1 cellular context compared by ENCODE assay signal in the genomic region with DNA sequence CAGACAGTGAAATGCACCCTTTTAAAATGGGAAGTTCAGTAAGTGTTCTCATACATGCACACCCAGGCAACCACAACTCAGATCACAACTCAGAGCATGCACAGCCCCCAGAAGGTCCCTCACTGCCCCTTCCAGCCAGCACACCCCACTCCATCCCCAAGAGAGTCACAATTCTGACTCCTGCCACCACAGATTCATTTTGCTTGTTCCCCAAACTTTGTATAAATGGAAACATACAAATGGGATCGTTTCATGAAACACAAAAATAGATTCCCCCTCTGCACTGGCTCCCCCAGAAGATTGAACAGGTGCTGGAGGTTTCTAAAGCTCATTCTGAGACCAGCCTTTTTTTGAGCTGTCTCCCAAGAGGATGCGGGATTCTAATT.
TF ChIP-seq lines count a peak whose summit lies in the region.

No MANE protein-coding gene starts in this region.

TF ChIP-seq in GM12878, 131 proteins besides CTCF, POLR2A, EP300 and RAD21 (continued from another document):
- TF ChIP-seq, protein P1, sequence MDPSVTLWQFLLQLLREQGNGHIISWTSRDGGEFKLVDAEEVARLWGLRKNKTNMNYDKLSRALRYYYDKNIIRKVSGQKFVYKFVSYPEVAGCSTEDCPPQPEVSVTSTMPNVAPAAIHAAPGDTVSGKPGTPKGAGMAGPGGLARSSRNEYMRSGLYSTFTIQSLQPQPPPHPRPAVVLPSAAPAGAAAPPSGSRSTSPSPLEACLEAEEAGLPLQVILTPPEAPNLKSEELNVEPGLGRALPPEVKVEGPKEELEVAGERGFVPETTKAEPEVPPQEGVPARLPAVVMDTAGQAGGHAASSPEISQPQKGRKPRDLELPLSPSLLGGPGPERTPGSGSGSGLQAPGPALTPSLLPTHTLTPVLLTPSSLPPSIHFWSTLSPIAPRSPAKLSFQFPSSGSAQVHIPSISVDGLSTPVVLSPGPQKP (IDR thresholded peaks at IDR 0.05; ENCODE audit: low read depth, low read length) = no peak
- TF ChIP-seq PAX8 (IDR thresholded peaks at IDR 0.05) = no peak
- TF ChIP-seq EZH2 (IDR thresholded peaks at IDR 0.05; ENCODE audit: borderline replicate concordance, control insufficient read depth, low read depth, low read length) = no peak
- TF ChIP-seq NFIC (IDR thresholded peaks at IDR 0.05; ENCODE audit: low read depth, low read length) = peak; percentile 86
- TF ChIP-seq, protein P2, sequence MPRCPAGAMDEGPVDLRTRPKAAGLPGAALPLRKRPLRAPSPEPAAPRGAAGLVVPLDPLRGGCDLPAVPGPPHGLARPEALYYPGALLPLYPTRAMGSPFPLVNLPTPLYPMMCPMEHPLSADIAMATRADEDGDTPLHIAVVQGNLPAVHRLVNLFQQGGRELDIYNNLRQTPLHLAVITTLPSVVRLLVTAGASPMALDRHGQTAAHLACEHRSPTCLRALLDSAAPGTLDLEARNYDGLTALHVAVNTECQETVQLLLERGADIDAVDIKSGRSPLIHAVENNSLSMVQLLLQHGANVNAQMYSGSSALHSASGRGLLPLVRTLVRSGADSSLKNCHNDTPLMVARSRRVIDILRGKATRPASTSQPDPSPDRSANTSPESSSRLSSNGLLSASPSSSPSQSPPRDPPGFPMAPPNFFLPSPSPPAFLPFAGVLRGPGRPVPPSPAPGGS (IDR thresholded peaks at IDR 0.05; ENCODE audit: borderline replicate concordance, insufficient read depth, low read depth, low read length, poor library complexity, severe bottlenecking) = peak; percentile 80
- TF ChIP-seq, protein P3, sequence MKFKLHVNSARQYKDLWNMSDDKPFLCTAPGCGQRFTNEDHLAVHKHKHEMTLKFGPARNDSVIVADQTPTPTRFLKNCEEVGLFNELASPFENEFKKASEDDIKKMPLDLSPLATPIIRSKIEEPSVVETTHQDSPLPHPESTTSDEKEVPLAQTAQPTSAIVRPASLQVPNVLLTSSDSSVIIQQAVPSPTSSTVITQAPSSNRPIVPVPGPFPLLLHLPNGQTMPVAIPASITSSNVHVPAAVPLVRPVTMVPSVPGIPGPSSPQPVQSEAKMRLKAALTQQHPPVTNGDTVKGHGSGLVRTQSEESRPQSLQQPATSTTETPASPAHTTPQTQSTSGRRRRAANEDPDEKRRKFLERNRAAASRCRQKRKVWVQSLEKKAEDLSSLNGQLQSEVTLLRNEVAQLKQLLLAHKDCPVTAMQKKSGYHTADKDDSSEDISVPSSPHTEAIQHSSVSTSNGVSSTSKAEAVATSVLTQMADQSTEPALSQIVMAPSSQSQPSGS (IDR thresholded peaks at IDR 0.05; ENCODE audit: low read length) = peak; percentile 75; the same call in 1 of the 2 replicates
- TF ChIP-seq FOXM1 (IDR thresholded peaks at IDR 0.05; ENCODE audit: low read depth, low read length) = peak; percentile 30
- TF ChIP-seq POLR2AphosphoS5 (IDR thresholded peaks at IDR 0.05; ENCODE audit: low read length) = peak; percentile 65
- TF ChIP-seq, protein P4, sequence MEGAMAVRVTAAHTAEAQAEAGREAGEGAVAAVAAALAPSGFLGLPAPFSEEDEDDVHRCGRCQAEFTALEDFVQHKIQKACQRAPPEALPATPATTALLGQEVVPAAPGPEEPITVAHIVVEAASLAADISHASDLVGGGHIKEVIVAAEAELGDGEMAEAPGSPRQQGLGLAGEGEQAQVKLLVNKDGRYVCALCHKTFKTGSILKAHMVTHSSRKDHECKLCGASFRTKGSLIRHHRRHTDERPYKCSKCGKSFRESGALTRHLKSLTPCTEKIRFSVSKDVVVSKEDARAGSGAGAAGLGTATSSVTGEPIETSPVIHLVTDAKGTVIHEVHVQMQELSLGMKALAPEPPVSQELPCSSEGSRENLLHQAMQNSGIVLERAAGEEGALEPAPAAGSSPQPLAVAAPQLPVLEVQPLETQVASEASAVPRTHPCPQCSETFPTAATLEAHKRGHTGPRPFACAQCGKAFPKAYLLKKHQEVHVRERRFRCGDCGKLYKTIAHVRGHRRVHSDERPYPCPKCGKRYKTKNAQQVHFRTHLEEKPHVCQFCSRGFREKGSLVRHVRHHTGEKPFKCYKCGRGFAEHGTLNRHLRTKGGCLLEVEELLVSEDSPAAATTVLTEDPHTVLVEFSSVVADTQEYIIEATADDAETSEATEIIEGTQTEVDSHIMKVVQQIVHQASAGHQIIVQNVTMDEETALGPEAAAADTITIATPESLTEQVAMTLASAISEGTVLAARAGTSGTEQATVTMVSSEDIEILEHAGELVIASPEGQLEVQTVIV (IDR thresholded peaks at IDR 0.05; ENCODE audit: borderline replicate concordance, partially characterized antibody) = no peak
- TF ChIP-seq SP1 (IDR thresholded peaks at IDR 0.05; ENCODE audit: low read depth, low read length) = no peak
- 0 out of 2 replicates have a peak, but pooled peaks have one; percentile 23 for TF ChIP-seq BCL11A (IDR thresholded peaks at IDR 0.05; ENCODE audit: low read depth, low read length)
- peak; percentile 29; the same call in 1 of the 2 replicates for TF ChIP-seq CBFB (IDR thresholded peaks at IDR 0.05; ENCODE audit: low read depth)
- TF ChIP-seq, protein P5, sequence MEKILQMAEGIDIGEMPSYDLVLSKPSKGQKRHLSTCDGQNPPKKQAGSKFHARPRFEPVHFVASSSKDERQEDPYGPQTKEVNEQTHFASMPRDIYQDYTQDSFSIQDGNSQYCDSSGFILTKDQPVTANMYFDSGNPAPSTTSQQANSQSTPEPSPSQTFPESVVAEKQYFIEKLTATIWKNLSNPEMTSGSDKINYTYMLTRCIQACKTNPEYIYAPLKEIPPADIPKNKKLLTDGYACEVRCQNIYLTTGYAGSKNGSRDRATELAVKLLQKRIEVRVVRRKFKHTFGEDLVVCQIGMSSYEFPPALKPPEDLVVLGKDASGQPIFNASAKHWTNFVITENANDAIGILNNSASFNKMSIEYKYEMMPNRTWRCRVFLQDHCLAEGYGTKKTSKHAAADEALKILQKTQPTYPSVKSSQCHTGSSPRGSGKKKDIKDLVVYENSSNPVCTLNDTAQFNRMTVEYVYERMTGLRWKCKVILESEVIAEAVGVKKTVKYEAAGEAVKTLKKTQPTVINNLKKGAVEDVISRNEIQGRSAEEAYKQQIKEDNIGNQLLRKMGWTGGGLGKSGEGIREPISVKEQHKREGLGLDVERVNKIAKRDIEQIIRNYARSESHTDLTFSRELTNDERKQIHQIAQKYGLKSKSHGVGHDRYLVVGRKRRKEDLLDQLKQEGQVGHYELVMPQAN (conservative IDR thresholded peaks at IDR 0.05) = no peak
- no peak for TF ChIP-seq SIX5 (IDR thresholded peaks at IDR 0.05; ENCODE audit: low read depth, low read length, severe bottlenecking)
- TF ChIP-seq RELA (IDR thresholded peaks at IDR 0.05; ENCODE audit: borderline replicate concordance, partially characterized antibody) = no peak
- TF ChIP-seq BRCA1 (IDR thresholded peaks at IDR 0.05; ENCODE audit: low read depth, low read length) = no peak
- peak; percentile 57; the same call in 1 of the 2 replicates for TF ChIP-seq MTA2 (IDR thresholded peaks at IDR 0.05; ENCODE audit: low read depth)
- peak; percentile 21; the same call in 1 of the 2 replicates for TF ChIP-seq YY1 (IDR thresholded peaks at IDR 0.05; ENCODE audit: low read depth, low read length)
- TF ChIP-seq CREB1 (IDR thresholded peaks at IDR 0.05; ENCODE audit: low read depth) = no peak
TF ChIP-seq in GM12878: peak in this region for 36.
